In the genomic region with DNA sequence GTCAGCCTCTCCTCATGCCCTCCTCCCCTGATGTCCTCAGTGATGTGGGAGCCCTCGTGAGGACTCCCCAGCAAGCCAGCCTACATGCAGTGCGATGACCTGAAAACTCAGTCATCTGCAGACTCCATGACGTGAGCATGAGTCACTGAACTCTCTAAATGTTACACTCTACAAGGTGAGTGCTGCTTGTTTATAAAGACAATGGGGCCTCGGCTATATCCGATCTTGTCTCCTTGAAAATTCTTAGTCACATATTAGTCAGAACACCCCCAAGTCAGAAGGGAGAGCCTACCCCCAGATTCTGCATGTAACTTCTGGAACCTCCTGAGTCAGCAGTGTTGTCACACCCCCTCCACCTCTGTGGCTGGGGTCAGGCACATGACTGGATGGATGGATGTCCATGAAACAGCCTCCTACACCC, we compare ENCODE assay signal across 11 cellular contexts.
A peak's percentile ranks its signal among the peaks of the same experiment; 100 is the strongest.
DNase-seq lines count a peak whose midpoint lies in the region; ATAC-seq, FAIRE-seq and TF ChIP-seq lines count a peak whose summit lies in the region.
"Had no signal": no experiment of that assay in that cellular context is flagged by ENCODE, and none has a peak within 500 bp of the region (broad histone marks: within the 10 kb centered on the region; RNA-seq: fewer than 3 reads in every experiment).

No MANE protein-coding gene starts in this region.

- peaks cover 3% of the 10 kb centered on the region for H3K4me1 ChIP-seq in endothelial cell of umbilical vein (ENCODE audit: control insufficient read depth, extremely low read depth, insufficient read depth, low read length)
- no peaks in the 10 kb centered on the region for H3K4me1 ChIP-seq in uterus
- H3K4me1 ChIP-seq: lower lobe of right lung had no signal

- no peak overlapping the region for H3K4me2 ChIP-seq in endothelial cell of umbilical vein (ENCODE audit: insufficient read depth, low read length)

- no peak overlapping the region for H2AFZ ChIP-seq in endothelial cell of umbilical vein (ENCODE audit: low read depth, low read length)

- no peaks in the 10 kb centered on the region for H4K20me1 ChIP-seq in endothelial cell of umbilical vein (replicated peaks; ENCODE audit: control insufficient read depth, extremely low read depth, insufficient read depth, low read length)

- H3K27me3 ChIP-seq in endothelial cell of umbilical vein (ENCODE audit: control insufficient read depth in 2 of 2, insufficient read depth in 2 of 2, low read length in 2 of 2): no peaks in the 10 kb centered on the region
- no peaks in the 10 kb centered on the region for H3K27me3 ChIP-seq in uterus

- dilution Hi-C loops in endothelial cell of umbilical vein (cut with MboI; ENCODE audit: extremely low pct_ligation_motif_present, low sequenced_read_pairs): no loop called here

- intact Hi-C loops in endothelial cell of umbilical vein (cut with micrococcal nuclease): no loop called here
- intact Hi-C loops in Right ventricle myocardium superior (cut with DNase I): no loop called here
- intact Hi-C loops in uterus (cut with DNase I; ENCODE audit: low total_unique reads): no loop called here

- H3K9me3 ChIP-seq in endothelial cell of umbilical vein (replicated peaks; ENCODE audit: control insufficient read depth, insufficient read depth, low read length) (no peaks in the 10 kb centered on the region), uterus (no peaks in the 10 kb centered on the region)
- H3K9me3 ChIP-seq: lower lobe of right lung had no signal

- H3K36me3 ChIP-seq in endothelial cell of umbilical vein (ENCODE audit: control insufficient read depth in 2 of 2, extremely low read depth in 1 of 2, insufficient read depth in 2 of 2, low read length in 2 of 2) (no peaks in the 10 kb centered on the region), uterus (no peaks in the 10 kb centered on the region)
- H3K36me3 ChIP-seq: lower lobe of right lung had no signal

- H3K36me3 Mint-ChIP-seq in osteocyte (ENCODE audit: unreplicated experiment): no peaks in the 10 kb centered on the region
- H3K36me3 Mint-ChIP-seq in natural killer cell treated with Interleukin-12 subunit alpha and Interleukin-12 subunit beta and Interleukin-15 and Interleukin-18, amount 100 ng/mL, for 72 hours: no peaks in the 10 kb centered on the region

- POLR2A ChIA-PET in endothelial cell of umbilical vein (lab: Charles Lee): no interaction called here

- peaks cover 40% of the 10 kb centered on the region for H3K4me1 Mint-ChIP-seq in osteocyte (ENCODE audit: unreplicated experiment)
- H3K4me1 Mint-ChIP-seq in natural killer cell treated with Interleukin-12 subunit alpha and Interleukin-12 subunit beta and Interleukin-15 and Interleukin-18, amount 100 ng/mL, for 72 hours (ENCODE audit: low read depth in 2 of 2): no peaks in the 10 kb centered on the region

- TF ChIP-seq POLR2A in endothelial cell of umbilical vein (IDR thresholded peaks at IDR 0.05; ENCODE audit: low read depth, low read length) (no peak), uterus (IDR thresholded peaks at IDR 0.05) (no peak)

- H3K9me1 ChIP-seq in endothelial cell of umbilical vein (replicated peaks; ENCODE audit: control insufficient read depth, extremely low read depth, insufficient read depth, low read length): no peaks in the 10 kb centered on the region

- DNase-seq in GM03348 (ENCODE audit: low spot score): peak; percentile 61
- peak; percentile 17 for DNase-seq in NCI-H69 (lab: John Stamatoyannopoulos, UW)
- DNase-seq in endothelial cell of umbilical vein (ENCODE audit: low read depth, low spot score): no peak
- no peak for DNase-seq in osteocyte (ENCODE audit: extremely low spot score, unreplicated experiment)
- DNase-seq in Right ventricle myocardium superior: no peak
- DNase-seq in uterus: no peak
- no peak for DNase-seq in natural killer cell treated with Interleukin-12 subunit alpha and Interleukin-12 subunit beta and Interleukin-15 and Interleukin-18, amount 100 ng/mL, for 72 hours (ENCODE audit: low spot score)
- DNase-seq: effector memory CD8-positive, alpha-beta T cell; lower lobe of right lung; T-helper 1 cell had no signal

- H3K27me3 Mint-ChIP-seq in osteocyte (ENCODE audit: unreplicated experiment): no peaks in the 10 kb centered on the region
- H3K27me3 Mint-ChIP-seq in natural killer cell treated with Interleukin-12 subunit alpha and Interleukin-12 subunit beta and Interleukin-15 and Interleukin-18, amount 100 ng/mL, for 72 hours: no peaks in the 10 kb centered on the region
- H3K27me3 Mint-ChIP-seq: effector memory CD8-positive, alpha-beta T cell had no signal

- H3K9me3 Mint-ChIP-seq in osteocyte (ENCODE audit: unreplicated experiment): no peaks in the 10 kb centered on the region
- H3K9me3 Mint-ChIP-seq in natural killer cell treated with Interleukin-12 subunit alpha and Interleukin-12 subunit beta and Interleukin-15 and Interleukin-18, amount 100 ng/mL, for 72 hours: peaks cover 4% of the 10 kb centered on the region

- no peaks in the 10 kb centered on the region for H3K79me2 ChIP-seq in endothelial cell of umbilical vein (ENCODE audit: control insufficient read depth, insufficient read depth, low read length)

- ATAC-seq in Right ventricle myocardium superior (ENCODE audit: poor library complexity) (no peak), GM18858 (IDR thresholded peaks at IDR 0.05; ENCODE audit: unreplicated experiment) (no peak)
- no peak for ATAC-seq in natural killer cell treated with Interleukin-12 subunit alpha and Interleukin-12 subunit beta and Interleukin-15 and Interleukin-18, amount 100 ng/mL, for 72 hours
- ATAC-seq: effector memory CD8-positive, alpha-beta T cell had no signal

- H3K4me3 ChIP-seq in endothelial cell of umbilical vein (replicated peaks in 1 of 3; ENCODE audit: insufficient read depth in 1 of 3, low read depth in 1 of 3, low read length in 3 of 3) (no peak overlapping the region), uterus (no peak overlapping the region)
- H3K4me3 ChIP-seq: lower lobe of right lung had no signal

- CTCF ChIA-PET in endothelial cell of umbilical vein (lab: Charles Lee): no interaction called here

- H3K4me3 Mint-ChIP-seq in osteocyte (ENCODE audit: unreplicated experiment): no peak overlapping the region
- no peak overlapping the region for H3K4me3 Mint-ChIP-seq in natural killer cell treated with Interleukin-12 subunit alpha and Interleukin-12 subunit beta and Interleukin-15 and Interleukin-18, amount 100 ng/mL, for 72 hours
- H3K4me3 Mint-ChIP-seq: effector memory CD8-positive, alpha-beta T cell had no signal

- peak overlapping the region; percentile 67 for H3K27ac Mint-ChIP-seq in osteocyte (ENCODE audit: unreplicated experiment)
- no peak overlapping the region for H3K27ac Mint-ChIP-seq in natural killer cell treated with Interleukin-12 subunit alpha and Interleukin-12 subunit beta and Interleukin-15 and Interleukin-18, amount 100 ng/mL, for 72 hours
- H3K27ac Mint-ChIP-seq: effector memory CD8-positive, alpha-beta T cell had no signal

- no peak for FAIRE-seq in endothelial cell of umbilical vein (lab: Jason Lieb, UNC)

- H3K27ac ChIP-seq in endothelial cell of umbilical vein (ENCODE audit: insufficient read depth, low read depth, low read length) (no peak overlapping the region), uterus (no peak overlapping the region)
- H3K27ac ChIP-seq: lower lobe of right lung had no signal

- TF ChIP-seq CTCF in endothelial cell of umbilical vein (IDR thresholded peaks at IDR 0.05; ENCODE audit: extremely low read depth in 1 of 2, insufficient read depth in 1 of 2, low read depth in 1 of 2, low read length in 2 of 2): no peak
- no peak for TF ChIP-seq CTCF in osteocyte (IDR thresholded peaks at IDR 0.05)
- TF ChIP-seq CTCF in uterus (IDR thresholded peaks at IDR 0.05): no peak

- BruUV-seq in endothelial cell of umbilical vein (replicated peaks; lab: Mats Ljungman, UMichigan): no TSS peak

- H3K9ac ChIP-seq in endothelial cell of umbilical vein (replicated peaks; ENCODE audit: extremely low read depth, insufficient read depth, low read length): no peak overlapping the region

TF ChIP-seq in endothelial cell of umbilical vein, 7 proteins besides CTCF, POLR2A, EP300 and RAD21:
- peak; percentile 19 for TF ChIP-seq JUN (IDR thresholded peaks at IDR 0.05; ENCODE audit: borderline replicate concordance, insufficient read depth, insufficient read length, low read depth)
- no peak for TF ChIP-seq MYC (IDR thresholded peaks at IDR 0.05; ENCODE audit: low read depth, low read length)
- no peak for TF ChIP-seq POLR2AphosphoS5 (IDR thresholded peaks at IDR 0.05; ENCODE audit: insufficient read depth, low read depth, low read length)
- TF ChIP-seq EZH2 (IDR thresholded peaks at IDR 0.05; ENCODE audit: borderline replicate concordance, low read depth, low read length, severe bottlenecking): no peak

Comparison
In these comparisons a context has a peak if more than half of its experiments do, and no peak if none do; other contexts are left out.
1. DNase-seq: peak in GM03348 (single experiment) and NCI-H69 (single experiment); none in endothelial cell of umbilical vein (single experiment), osteocyte (single experiment), Right ventricle myocardium superior (single experiment), uterus (0 of 2) and natural killer cell treated with Interleukin-12 subunit alpha and Interleukin-12 subunit beta and Interleukin-15 and Interleukin-18, amount 100 ng/mL, for 72 hours (single experiment).